ENCODE assay signal across 8 cellular contexts in the genomic region with DNA sequence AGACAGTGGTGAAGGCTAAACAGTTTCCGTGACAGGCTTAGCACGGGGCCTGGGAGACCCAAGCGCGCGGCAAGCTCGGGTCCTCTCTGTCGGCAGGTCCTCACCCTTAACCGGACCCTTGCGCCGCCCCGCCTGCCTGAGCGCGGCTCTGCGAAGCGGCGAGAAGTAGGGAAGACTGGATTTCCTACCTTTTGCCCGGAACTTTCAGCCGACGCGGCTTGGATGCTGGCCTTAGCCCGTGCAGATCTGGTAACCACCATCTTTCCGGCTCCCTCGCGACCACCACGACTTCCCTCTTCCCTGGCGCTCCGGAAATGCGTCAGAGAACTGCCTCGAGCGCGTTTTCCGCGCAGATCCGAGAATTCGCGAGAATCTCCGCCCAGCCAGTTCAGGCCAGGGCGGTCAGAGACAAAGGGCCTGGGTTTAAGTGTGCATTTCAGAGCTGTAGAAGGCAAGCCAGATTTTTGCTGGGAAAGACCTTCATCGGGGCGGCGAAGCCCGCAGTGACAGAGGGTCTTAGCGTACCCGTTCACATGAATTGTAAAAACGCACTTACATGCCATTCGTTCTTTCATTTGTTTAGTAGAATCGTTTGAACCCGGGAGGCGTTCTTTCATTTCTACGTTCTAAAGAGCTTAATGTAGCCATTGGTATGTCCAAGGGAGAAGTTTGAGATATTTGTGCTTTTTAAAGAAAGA.
DNase-seq lines count a peak whose midpoint lies in the region; ATAC-seq lines count a peak whose summit lies in the region.

A gene with protein sequence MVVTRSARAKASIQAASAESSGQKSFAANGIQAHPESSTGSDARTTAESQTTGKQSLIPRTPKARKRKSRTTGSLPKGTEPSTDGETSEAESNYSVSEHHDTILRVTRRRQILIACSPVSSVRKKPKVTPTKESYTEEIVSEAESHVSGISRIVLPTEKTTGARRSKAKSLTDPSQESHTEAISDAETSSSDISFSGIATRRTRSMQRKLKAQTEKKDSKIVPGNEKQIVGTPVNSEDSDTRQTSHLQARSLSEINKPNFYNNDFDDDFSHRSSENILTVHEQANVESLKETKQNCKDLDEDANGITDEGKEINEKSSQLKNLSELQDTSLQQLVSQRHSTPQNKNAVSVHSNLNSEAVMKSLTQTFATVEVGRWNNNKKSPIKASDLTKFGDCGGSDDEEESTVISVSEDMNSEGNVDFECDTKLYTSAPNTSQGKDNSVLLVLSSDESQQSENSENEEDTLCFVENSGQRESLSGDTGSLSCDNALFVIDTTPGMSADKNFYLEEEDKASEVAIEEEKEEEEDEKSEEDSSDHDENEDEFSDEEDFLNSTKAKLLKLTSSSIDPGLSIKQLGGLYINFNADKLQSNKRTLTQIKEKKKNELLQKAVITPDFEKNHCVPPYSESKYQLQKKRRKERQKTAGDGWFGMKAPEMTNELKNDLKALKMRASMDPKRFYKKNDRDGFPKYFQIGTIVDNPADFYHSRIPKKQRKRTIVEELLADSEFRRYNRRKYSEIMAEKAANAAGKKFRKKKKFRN (minus strand): TSS at position 318 of the 698 bp plus-strand sequence. CDS start 58 bp downstream, at position 260.

- H3K4me3 Mint-ChIP-seq in effector memory CD8-positive, alpha-beta T cell, result peak within 1 kb of the TSS; percentile 91 to 96
- H3K4me3 Mint-ChIP-seq in memory B cell, result peak within 1 kb of the TSS; percentile 95

- peaks cover 51% of the 10 kb centered on the region for H3K36me3 Mint-ChIP-seq in effector memory CD8-positive, alpha-beta T cell (ENCODE audit: insufficient read depth)
- H3K36me3 Mint-ChIP-seq in memory B cell, result peaks cover 25% of the 10 kb centered on the region

- DNase-seq in CMK (ENCODE audit: low read depth) (peak; percentile 56), HS-5 (ENCODE audit: low read depth) (peak; percentile 67), NOMO-1 treated with DMSO at 0.1 percent for 48 hours (lab: John Stamatoyannopoulos, UW; ENCODE audit: unreplicated experiment) (peak; percentile 84), memory B cell (ENCODE audit: low spot score in 2 of 2) (peak; percentile 79 to 85)
- peak; percentile 81 to 83 for DNase-seq in activated CD8-positive, alpha-beta memory T cell treated with anti-CD3 and anti-CD28 coated beads for 4 hours (ENCODE audit: low read depth in 2 of 2)
- DNase-seq in effector memory CD8-positive, alpha-beta T cell, result peak; percentile 83 to 86 (median 85)
- peak; percentile 82 for DNase-seq in stimulated activated CD8-positive, alpha-beta memory T cell treated with anti-CD3 and anti-CD28 coated beads, Interleukin-12 subunit alpha, Interleukin-12 subunit beta, amount 100 ng/mL, for 24 hours (ENCODE audit: extremely low read depth)

- H3K9me3 Mint-ChIP-seq in effector memory CD8-positive, alpha-beta T cell, result no peaks in the 10 kb centered on the region
- no peaks in the 10 kb centered on the region for H3K9me3 Mint-ChIP-seq in memory B cell

- peak within 1 kb of the TSS; percentile 99 for H3K27ac Mint-ChIP-seq in effector memory CD8-positive, alpha-beta T cell
- peak within 1 kb of the TSS; percentile 96 for H3K27ac Mint-ChIP-seq in memory B cell

- ATAC-seq in GM19468 (IDR thresholded peaks at IDR 0.05; ENCODE audit: extremely low read depth, unreplicated experiment), result peak; percentile 98
- peak; percentile 87 for ATAC-seq in effector memory CD8-positive, alpha-beta T cell (replicated peaks)
- peak; percentile 93 for ATAC-seq in memory B cell (ENCODE audit: low read depth)

- no peaks in the 10 kb centered on the region for H3K27me3 Mint-ChIP-seq in effector memory CD8-positive, alpha-beta T cell
- H3K27me3 Mint-ChIP-seq in memory B cell, result no peaks in the 10 kb centered on the region

- H3K4me1 Mint-ChIP-seq in effector memory CD8-positive, alpha-beta T cell (ENCODE audit: low read depth in 2 of 2), result peaks cover 31 to 33% of the 10 kb centered on the region in 2 donors
- H3K4me1 Mint-ChIP-seq in memory B cell, result peaks cover 36% of the 10 kb centered on the region

Comparison
In these comparisons a context has a peak if more than half of its experiments do, and no peak if none do; other contexts are left out.
1. Peak in every context shown above with its lines: DNase-seq and ATAC-seq.